Comparison of ENCODE assay signal across 1 cellular context in the genomic region with DNA sequence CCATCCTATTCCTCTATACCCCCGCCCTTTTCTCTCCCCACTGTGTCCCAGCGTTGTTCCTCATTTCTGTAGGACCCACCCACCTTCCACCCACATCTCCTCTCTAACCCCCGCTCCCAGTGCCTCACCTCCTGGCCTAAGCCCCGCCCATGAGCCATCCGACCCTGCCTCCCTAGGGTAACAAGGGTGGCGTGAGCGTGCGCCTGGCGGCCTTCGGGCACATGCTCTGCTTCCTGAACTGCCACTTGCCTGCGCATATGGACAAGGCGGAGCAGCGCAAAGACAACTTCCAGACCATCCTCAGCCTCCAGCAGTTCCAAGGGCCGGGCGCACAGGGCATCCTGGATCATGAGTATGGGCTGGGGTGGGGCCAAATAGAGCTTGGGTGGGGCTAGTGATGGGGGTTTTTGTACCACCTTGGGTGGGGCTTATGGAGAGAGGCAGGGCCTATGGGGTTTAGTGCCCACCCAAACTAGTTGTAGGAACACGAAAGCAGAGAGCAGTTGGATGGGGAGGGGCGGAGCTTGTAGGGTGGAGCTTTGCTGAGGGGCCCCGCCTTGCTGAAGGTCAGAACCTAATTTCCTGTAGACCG.
TF ChIP-seq lines count a peak whose summit lies in the region.

No MANE protein-coding gene starts in this region.

TF ChIP-seq in WTC11, 78 proteins besides CTCF, POLR2A, EP300 and RAD21 (continued from another document):
- TF ChIP-seq ZNF416 (CRISPR knock-in tag; IDR thresholded peaks at IDR 0.05) (no peak), ZNF138 (CRISPR knock-in tag; conservative IDR thresholded peaks at IDR 0.05) (no peak), OVOL2 (CRISPR knock-in tag; IDR thresholded peaks at IDR 0.05; ENCODE audit: borderline replicate concordance) (no peak), GRHL2 (CRISPR knock-in tag; IDR thresholded peaks at IDR 0.05; ENCODE audit: insufficient replicate concordance, severe bottlenecking) (no peak), ZNF512 (CRISPR knock-in tag; IDR thresholded peaks at IDR 0.05; ENCODE audit: borderline replicate concordance) (no peak), CBFB (CRISPR knock-in tag; IDR thresholded peaks at IDR 0.05; ENCODE audit: low read depth) (no peak), SP1 (CRISPR knock-in tag; conservative IDR thresholded peaks at IDR 0.05) (no peak)
- TF ChIP-seq, protein P1, sequence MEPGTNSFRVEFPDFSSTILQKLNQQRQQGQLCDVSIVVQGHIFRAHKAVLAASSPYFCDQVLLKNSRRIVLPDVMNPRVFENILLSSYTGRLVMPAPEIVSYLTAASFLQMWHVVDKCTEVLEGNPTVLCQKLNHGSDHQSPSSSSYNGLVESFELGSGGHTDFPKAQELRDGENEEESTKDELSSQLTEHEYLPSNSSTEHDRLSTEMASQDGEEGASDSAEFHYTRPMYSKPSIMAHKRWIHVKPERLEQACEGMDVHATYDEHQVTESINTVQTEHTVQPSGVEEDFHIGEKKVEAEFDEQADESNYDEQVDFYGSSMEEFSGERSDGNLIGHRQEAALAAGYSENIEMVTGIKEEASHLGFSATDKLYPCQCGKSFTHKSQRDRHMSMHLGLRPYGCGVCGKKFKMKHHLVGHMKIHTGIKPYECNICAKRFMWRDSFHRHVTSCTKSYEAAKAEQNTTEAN (CRISPR knock-in tag; IDR thresholded peaks at IDR 0.05): no peak
- TF ChIP-seq, protein P2, sequence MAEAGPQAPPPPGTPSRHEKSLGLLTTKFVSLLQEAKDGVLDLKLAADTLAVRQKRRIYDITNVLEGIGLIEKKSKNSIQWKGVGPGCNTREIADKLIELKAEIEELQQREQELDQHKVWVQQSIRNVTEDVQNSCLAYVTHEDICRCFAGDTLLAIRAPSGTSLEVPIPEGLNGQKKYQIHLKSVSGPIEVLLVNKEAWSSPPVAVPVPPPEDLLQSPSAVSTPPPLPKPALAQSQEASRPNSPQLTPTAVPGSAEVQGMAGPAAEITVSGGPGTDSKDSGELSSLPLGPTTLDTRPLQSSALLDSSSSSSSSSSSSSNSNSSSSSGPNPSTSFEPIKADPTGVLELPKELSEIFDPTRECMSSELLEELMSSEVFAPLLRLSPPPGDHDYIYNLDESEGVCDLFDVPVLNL (CRISPR knock-in tag; IDR thresholded peaks at IDR 0.05; ENCODE audit: borderline replicate concordance, low read depth): no peak
- TF ChIP-seq, protein P3, sequence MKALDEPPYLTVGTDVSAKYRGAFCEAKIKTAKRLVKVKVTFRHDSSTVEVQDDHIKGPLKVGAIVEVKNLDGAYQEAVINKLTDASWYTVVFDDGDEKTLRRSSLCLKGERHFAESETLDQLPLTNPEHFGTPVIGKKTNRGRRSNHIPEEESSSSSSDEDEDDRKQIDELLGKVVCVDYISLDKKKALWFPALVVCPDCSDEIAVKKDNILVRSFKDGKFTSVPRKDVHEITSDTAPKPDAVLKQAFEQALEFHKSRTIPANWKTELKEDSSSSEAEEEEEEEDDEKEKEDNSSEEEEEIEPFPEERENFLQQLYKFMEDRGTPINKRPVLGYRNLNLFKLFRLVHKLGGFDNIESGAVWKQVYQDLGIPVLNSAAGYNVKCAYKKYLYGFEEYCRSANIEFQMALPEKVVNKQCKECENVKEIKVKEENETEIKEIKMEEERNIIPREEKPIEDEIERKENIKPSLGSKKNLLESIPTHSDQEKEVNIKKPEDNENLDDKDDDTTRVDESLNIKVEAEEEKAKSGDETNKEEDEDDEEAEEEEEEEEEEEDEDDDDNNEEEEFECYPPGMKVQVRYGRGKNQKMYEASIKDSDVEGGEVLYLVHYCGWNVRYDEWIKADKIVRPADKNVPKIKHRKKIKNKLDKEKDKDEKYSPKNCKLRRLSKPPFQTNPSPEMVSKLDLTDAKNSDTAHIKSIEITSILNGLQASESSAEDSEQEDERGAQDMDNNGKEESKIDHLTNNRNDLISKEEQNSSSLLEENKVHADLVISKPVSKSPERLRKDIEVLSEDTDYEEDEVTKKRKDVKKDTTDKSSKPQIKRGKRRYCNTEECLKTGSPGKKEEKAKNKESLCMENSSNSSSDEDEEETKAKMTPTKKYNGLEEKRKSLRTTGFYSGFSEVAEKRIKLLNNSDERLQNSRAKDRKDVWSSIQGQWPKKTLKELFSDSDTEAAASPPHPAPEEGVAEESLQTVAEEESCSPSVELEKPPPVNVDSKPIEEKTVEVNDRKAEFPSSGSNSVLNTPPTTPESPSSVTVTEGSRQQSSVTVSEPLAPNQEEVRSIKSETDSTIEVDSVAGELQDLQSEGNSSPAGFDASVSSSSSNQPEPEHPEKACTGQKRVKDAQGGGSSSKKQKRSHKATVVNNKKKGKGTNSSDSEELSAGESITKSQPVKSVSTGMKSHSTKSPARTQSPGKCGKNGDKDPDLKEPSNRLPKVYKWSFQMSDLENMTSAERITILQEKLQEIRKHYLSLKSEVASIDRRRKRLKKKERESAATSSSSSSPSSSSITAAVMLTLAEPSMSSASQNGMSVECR (CRISPR knock-in tag; IDR thresholded peaks at IDR 0.05; ENCODE audit: borderline replicate concordance): no peak
- TF ChIP-seq, protein P4, sequence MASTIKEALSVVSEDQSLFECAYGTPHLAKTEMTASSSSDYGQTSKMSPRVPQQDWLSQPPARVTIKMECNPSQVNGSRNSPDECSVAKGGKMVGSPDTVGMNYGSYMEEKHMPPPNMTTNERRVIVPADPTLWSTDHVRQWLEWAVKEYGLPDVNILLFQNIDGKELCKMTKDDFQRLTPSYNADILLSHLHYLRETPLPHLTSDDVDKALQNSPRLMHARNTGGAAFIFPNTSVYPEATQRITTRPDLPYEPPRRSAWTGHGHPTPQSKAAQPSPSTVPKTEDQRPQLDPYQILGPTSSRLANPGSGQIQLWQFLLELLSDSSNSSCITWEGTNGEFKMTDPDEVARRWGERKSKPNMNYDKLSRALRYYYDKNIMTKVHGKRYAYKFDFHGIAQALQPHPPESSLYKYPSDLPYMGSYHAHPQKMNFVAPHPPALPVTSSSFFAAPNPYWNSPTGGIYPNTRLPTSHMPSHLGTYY (CRISPR knock-in tag; IDR thresholded peaks at IDR 0.05): no peak
